18 cellular contexts compared by ENCODE assay signal in genomic region chr14:73272393-73272792, GRCh38. TPM values are rescaled to one million over a fixed set of nuclear protein-coding genes. Genes with fewer than 3 reads are reported as not detected.
DNase-seq lines count a peak whose midpoint lies in the region; ATAC-seq and TF ChIP-seq lines count a peak whose summit lies in the region.
"Had no signal": no experiment of that assay in that cellular context is flagged by ENCODE, and none has a peak within 500 bp of the region (broad histone marks: within the 10 kb centered on the region; RNA-seq: fewer than 3 reads in every experiment).

No MANE protein-coding gene starts in this region.

- no peaks in the 10 kb centered on the region for H3K27me3 ChIP-seq in gastroesophageal sphincter
- H3K27me3 ChIP-seq: Peyer's patch had no signal

- TF ChIP-seq EP300 in gastroesophageal sphincter (IDR thresholded peaks at IDR 0.05) = no peak

- H3K27ac ChIP-seq in gastroesophageal sphincter = peak overlapping the region in 3 of 4 donors; percentile 1 to 18 (median 6)
- H3K27ac ChIP-seq: Peyer's patch had no signal

- peaks cover 0 to 29% (median 6%) of the 10 kb centered on the region in 3 donors for H3K4me1 ChIP-seq in gastroesophageal sphincter

- DNase-seq in DMS 273 treated with DMSO at 0.1 percent for 48 hours (lab: John Stamatoyannopoulos, UW) (peak; percentile 69), NCI-H82 treated with DMSO at 0.1 percent for 48 hours (lab: John Stamatoyannopoulos, UW; ENCODE audit: unreplicated experiment) (peak; percentile 69)
- DNase-seq in stimulated activated CD4-positive, alpha-beta T cell treated with anti-CD3 and anti-CD28 coated beads, Interleukin-4, amount 100 ng/mL, for 24 hours = no peak
- DNase-seq: ACHN; CD8-positive, alpha-beta T cell; H9; NCI-H1417; NCI-H2081 treated with DMSO at 0.1 percent for 48 hours; NCI-H226; NCI-H69; Right ventricle myocardium superior; SK-N-SH had no signal

- H3K27ac Mint-ChIP-seq in stimulated activated memory B cell treated with anti-CD40 and anti-IgM and Interleukin-4, amounts not matched to agents 10 μg/mL and 1 μg/mL and 100 μg/mL, for 72 hours = peak overlapping the region; percentile 72
- H3K27ac Mint-ChIP-seq: CD8-positive, alpha-beta T cell; H9 had no signal

- no peaks in the 10 kb centered on the region for H3K9me3 ChIP-seq in gastroesophageal sphincter
- H3K9me3 ChIP-seq: Peyer's patch, SK-N-SH had no signal

- H3K36me3 Mint-ChIP-seq in stimulated activated memory B cell treated with anti-CD40 and anti-IgM and Interleukin-4, amounts not matched to agents 10 μg/mL and 1 μg/mL and 100 μg/mL, for 72 hours = peaks cover 17% of the 10 kb centered on the region

- ATAC-seq in gastroesophageal sphincter = no peak
- no peak for ATAC-seq in stimulated activated memory B cell treated with anti-CD40 and anti-IgM and Interleukin-4, amounts not matched to agents 10 μg/mL and 1 μg/mL and 100 μg/mL, for 72 hours
- no peak for ATAC-seq in HG02852 (IDR thresholded peaks at IDR 0.05; ENCODE audit: unreplicated experiment)
- no peak for ATAC-seq in GM21576 (IDR thresholded peaks at IDR 0.05; ENCODE audit: unreplicated experiment)
- ATAC-seq: CD8-positive, alpha-beta T cell had no signal

- H3K27me3 Mint-ChIP-seq in stimulated activated memory B cell treated with anti-CD40 and anti-IgM and Interleukin-4, amounts not matched to agents 10 μg/mL and 1 μg/mL and 100 μg/mL, for 72 hours = no peaks in the 10 kb centered on the region

- peaks cover 27% of the 10 kb centered on the region for H3K4me1 Mint-ChIP-seq in stimulated activated memory B cell treated with anti-CD40 and anti-IgM and Interleukin-4, amounts not matched to agents 10 μg/mL and 1 μg/mL and 100 μg/mL, for 72 hours

- no peaks in the 10 kb centered on the region for H3K9me3 Mint-ChIP-seq in stimulated activated memory B cell treated with anti-CD40 and anti-IgM and Interleukin-4, amounts not matched to agents 10 μg/mL and 1 μg/mL and 100 μg/mL, for 72 hours
- H3K9me3 Mint-ChIP-seq: CD8-positive, alpha-beta T cell; H9; IgD-negative memory B cell had no signal

- TF ChIP-seq POLR2A in gastroesophageal sphincter (IDR thresholded peaks at IDR 0.05) = no peak

- no peak overlapping the region for H3K4me3 Mint-ChIP-seq in stimulated activated memory B cell treated with anti-CD40 and anti-IgM and Interleukin-4, amounts not matched to agents 10 μg/mL and 1 μg/mL and 100 μg/mL, for 72 hours
- H3K4me3 Mint-ChIP-seq: CD8-positive, alpha-beta T cell; H9; IgD-negative memory B cell had no signal

- WGBS in gastroesophageal sphincter (ENCODE audit: low coverage in 1 of 2), 2 donors = 33 to 65% methylated on average over 1 to 4 of the region's 6 CpGs

- TF ChIP-seq CTCF in gastroesophageal sphincter (IDR thresholded peaks at IDR 0.05) = no peak

- H3K36me3 ChIP-seq in gastroesophageal sphincter = peaks cover 0 to 65% of the 10 kb centered on the region in 2 donors

- H3K4me3 ChIP-seq in gastroesophageal sphincter = no peak overlapping the region
- H3K4me3 ChIP-seq: Peyer's patch had no signal

RNA-seq across cellular contexts. Expression of gene PAPLN, which starts 35.1 kb away (rescaled TPM):
- total RNA-seq in gastroesophageal sphincter = 10 to 100 TPM; 13.4 to 47.7 (median 28.2) TPM
- total RNA-seq: CD8-positive, alpha-beta T cell had no signal
